13 cellular contexts compared by ENCODE assay signal in the genomic region with DNA sequence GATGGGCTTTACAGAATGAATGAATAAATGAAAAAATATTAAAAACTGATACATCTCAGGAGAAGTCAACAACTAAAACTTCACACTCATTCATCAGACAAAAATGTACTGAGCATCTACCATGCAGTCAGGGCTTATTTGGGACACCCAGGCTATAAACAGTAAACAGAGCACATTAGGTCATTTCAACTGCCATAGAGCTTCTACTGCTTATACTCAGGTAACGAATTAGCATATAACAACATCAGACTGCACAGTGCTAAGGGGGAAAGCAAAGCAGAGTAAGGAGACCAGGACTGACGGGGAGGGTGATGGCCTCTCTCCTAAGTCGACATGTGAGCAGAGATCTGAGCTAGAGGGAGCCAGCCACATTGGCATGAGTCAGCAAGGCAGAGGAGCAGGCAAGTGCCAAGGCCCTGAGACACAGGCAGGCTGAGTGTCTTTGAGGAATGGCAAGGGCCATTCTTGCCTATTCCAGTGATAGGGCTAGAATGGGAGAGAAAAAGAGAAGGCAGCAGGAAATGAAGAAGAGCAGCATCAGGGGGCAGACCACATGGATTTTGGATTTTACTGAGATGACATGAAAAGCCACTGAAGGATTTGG.
DNase-seq lines count a peak whose midpoint lies in the region; ATAC-seq and TF ChIP-seq lines count a peak whose summit lies in the region.
"Had no signal": no experiment of that assay in that cellular context is flagged by ENCODE, and none has a peak within 500 bp of the region (broad histone marks: within the 10 kb centered on the region; RNA-seq: fewer than 3 reads in every experiment).

No MANE protein-coding gene starts in this region.

- TF ChIP-seq CTCF in brain microvascular endothelial cell (IDR thresholded peaks at IDR 0.05; ENCODE audit: low read depth, low read length, missing control alignments) = peak; percentile 8

- in situ Hi-C loops in brain microvascular endothelial cell (cut with HindIII; ENCODE audit: low pct_ligation_motif_present, low sequenced_read_pairs) = no loop called here

- ATAC-seq in GM21528 (IDR thresholded peaks at IDR 0.05; ENCODE audit: low FRiP score, unreplicated experiment) = no peak
- ATAC-seq in GM19467 (IDR thresholded peaks at IDR 0.05; ENCODE audit: unreplicated experiment) = no peak

- H3K27me3 ChIP-seq in brain microvascular endothelial cell (replicated peaks) = no peaks in the 10 kb centered on the region

- peak; percentile 69 for DNase-seq in EH (ENCODE audit: low read depth)
- DNase-seq in LHCN-M2 (ENCODE audit: low read depth) = peak; percentile 47
- no peak for DNase-seq in brain microvascular endothelial cell
- peak; percentile 28 for DNase-seq in myocyte (ENCODE audit: low read depth)
- no peak for DNase-seq in NCI-H1105 treated with DMSO at 0.1 percent for 48 hours (lab: John Stamatoyannopoulos, UW)
- DNase-seq in cerebellar cortex (ENCODE audit: low spot score) = no peak
- DNase-seq: activated T-cell treated with anti-CD3 and anti-CD28 coated beads for 4 hours; anterior cingulate cortex; CD4-positive, alpha-beta T cell; NCI-H1436 treated with DMSO at 0.1 percent for 48 hours; NCI-H748 treated with DMSO at 0.1 percent for 48 hours had no signal

- H3K36me3 ChIP-seq in brain microvascular endothelial cell (replicated peaks) = no peaks in the 10 kb centered on the region

- no peak overlapping the region for H3K27ac ChIP-seq in brain microvascular endothelial cell

- H3K4me3 ChIP-seq in brain microvascular endothelial cell (ENCODE audit: low read depth, low read length) = no peak overlapping the region

Comparison
In these comparisons a context has a peak if more than half of its experiments do, and no peak if none do; other contexts are left out.
1. DNase-seq: peak in EH (single experiment), LHCN-M2 (single experiment) and myocyte (single experiment); none in brain microvascular endothelial cell (single experiment), NCI-H1105 treated with DMSO at 0.1 percent for 48 hours (single experiment) and cerebellar cortex (single experiment).